Comparison of ENCODE assay signal across 34 cellular contexts in the genomic region with DNA sequence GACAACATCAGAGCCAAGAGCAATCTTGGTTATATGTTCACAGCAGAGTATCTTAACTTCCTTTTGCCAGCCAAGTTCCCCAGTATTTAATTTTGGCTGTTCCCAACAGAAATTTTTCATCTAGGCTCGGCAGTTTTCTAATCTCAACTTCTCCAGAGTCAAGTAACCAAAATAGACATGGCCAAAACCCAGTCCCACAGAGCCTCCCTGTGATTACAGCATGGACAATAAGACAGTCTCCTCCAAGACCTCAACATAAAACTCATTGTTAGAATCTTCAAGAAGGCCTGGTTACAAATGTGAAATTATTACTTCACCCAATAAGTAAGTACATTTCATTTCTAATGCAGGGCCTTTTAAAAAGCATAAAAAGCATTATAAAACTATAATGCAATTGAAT.
"Had no signal": no experiment of that assay in that cellular context is flagged by ENCODE, and none has a peak within 500 bp of the region (broad histone marks: within the 10 kb centered on the region; RNA-seq: fewer than 3 reads in every experiment).

No MANE protein-coding gene starts in this region.

- ATAC-seq: activated naive CD4-positive, alpha-beta T cell treated with anti-CD3 and anti-CD28 coated beads, Interleukin-2, amount 50 U/mL, for 72 hours; activated naive CD8-positive, alpha-beta T cell treated with anti-CD3 and anti-CD28 coated beads, Interleukin-2, amount 50 U/mL, for 24 hours; activated T-cell treated with anti-CD3 and anti-CD28 coated beads, Interleukin-2, amount 50 U/mL, for 4 hours; activated T-cell treated with anti-CD3 and anti-CD28 coated beads, Interleukin-2, amount 50 U/mL, for 72 hours; activated T-helper 17 cell treated with anti-CD3 and anti-CD28 coated beads, Interleukin-2, amount 50 U/mL, for 72 hours; body of pancreas had no signal

- H3K4me3 ChIP-seq: adrenal gland, ascending aorta, body of pancreas, breast epithelium, cardiac muscle cell had no signal

- H3K27ac ChIP-seq: adrenal gland, ascending aorta, body of pancreas, brain microvascular endothelial cell, breast epithelium, cardiac muscle cell had no signal

- H3K36me3 ChIP-seq: adrenal gland, ascending aorta, brain microvascular endothelial cell, breast epithelium, cardiac muscle cell had no signal

- H3K4me1 ChIP-seq: adrenal gland, ascending aorta, body of pancreas, breast epithelium had no signal

- FAIRE-seq: astrocyte, bronchial epithelial cell had no signal

- H3K9me3 ChIP-seq: adrenal gland, ascending aorta, body of pancreas, breast epithelium had no signal

- DNase-seq: activated effector memory CD4-positive, alpha-beta T cell treated with anti-CD3 and anti-CD28 coated beads, Interleukin-2, amount 50 U/mL, for 16 hours; activated effector memory CD4-positive, alpha-beta T cell treated with Interleukin-2 at 50 U/mL for 16 hours; activated gamma-delta T cell; activated gamma-delta T cell treated with Interleukin-2 at 50 U/mL for 16 hours; activated naive CD4-positive, alpha-beta T cell; activated naive CD4-positive, alpha-beta T cell treated with anti-CD3 and anti-CD28 coated beads for 36 hours; activated naive CD4-positive, alpha-beta T cell treated with anti-CD3 and anti-CD28 coated beads, Interleukin-2, amount 10 ng/mL, durations not matched to agents 7 days and 5 days; activated naive CD4-positive, alpha-beta T cell treated with anti-CD3 and anti-CD28 coated beads, Interleukin-2, amount 50 U/mL, for 16 hours; activated naive CD4-positive, alpha-beta T cell treated with Interleukin-2 at 50 U/mL for 16 hours; activated naive CD8-positive, alpha-beta T cell treated with anti-CD3 and anti-CD28 coated beads for 36 hours; activated naive CD8-positive, alpha-beta T cell treated with anti-CD3 and anti-CD28 coated beads, Interleukin-2, amount 10 ng/mL, durations not matched to agents 7 days and 5 days; activated naive CD8-positive, alpha-beta T cell treated with anti-CD3 and anti-CD28 coated beads, Interleukin-2, amount 50 U/mL, for 24 hours; activated T-cell treated with anti-CD3 and anti-CD28 coated beads, Interleukin-2, amount 50 U/mL, for 1 hour; activated T-cell treated with anti-CD3 and anti-CD28 coated beads, Interleukin-2, amount 50 U/mL, for 24 hours; activated T-cell treated with anti-CD3 and anti-CD28 coated beads, Interleukin-2, amount 50 U/mL, for 4 hours; activated T-cell treated with anti-CD3 and anti-CD28 coated beads, Interleukin-2, amount 50 U/mL, for 48 hours; activated T-cell treated with anti-CD3 and anti-CD28 coated beads, Interleukin-2, amount 50 U/mL, for 72 hours; adrenal gland; amniotic stem cell; amygdala; anterior cingulate cortex; aorta; body of pancreas; brain microvascular endothelial cell; caudate nucleus; central memory CD4-positive, alpha-beta T cell; cerebellar nuclear complex had no signal

- H3K27me3 ChIP-seq: adrenal gland, ascending aorta, body of pancreas, brain microvascular endothelial cell, breast epithelium had no signal
